Comparison of ENCODE assay signal across 19 cellular contexts in the genomic region with DNA sequence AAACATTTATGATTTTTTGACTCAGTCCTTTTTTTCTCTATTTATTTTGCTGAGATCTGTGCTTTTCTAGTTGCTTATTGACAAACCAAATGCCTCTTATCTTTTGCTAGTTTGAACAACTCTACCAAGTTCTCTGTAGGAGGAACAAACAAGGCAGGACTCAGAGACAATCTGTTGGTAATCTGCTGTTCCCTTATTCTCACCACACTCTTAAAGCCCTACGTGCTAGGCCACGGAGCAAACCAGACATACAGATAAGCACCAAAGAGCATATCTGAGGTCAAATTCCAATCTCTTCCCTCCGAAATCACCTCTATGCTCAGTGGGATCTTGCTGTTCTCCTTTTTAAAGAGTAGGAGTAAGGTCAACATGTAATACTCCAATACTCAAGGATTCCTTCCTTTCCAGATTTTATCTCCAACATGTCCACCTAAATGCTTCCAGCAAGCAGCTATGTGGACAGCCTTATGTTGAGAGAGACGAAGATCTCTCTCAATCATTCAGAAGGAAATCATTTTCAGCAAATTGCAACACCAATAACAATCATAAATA. TPM values are rescaled to one million over a fixed set of nuclear protein-coding genes. Genes with fewer than 3 reads are reported as not detected.
DNase-seq lines count a peak whose midpoint lies in the region; ATAC-seq and TF ChIP-seq lines count a peak whose summit lies in the region.
"Had no signal": no experiment of that assay in that cellular context is flagged by ENCODE, and none has a peak within 500 bp of the region (broad histone marks: within the 10 kb centered on the region; RNA-seq: fewer than 3 reads in every experiment).

No MANE protein-coding gene starts in this region.

- H3K4me3 ChIP-seq in brain microvascular endothelial cell (ENCODE audit: low read depth, low read length) = peak overlapping the region; percentile 27
- H3K4me3 ChIP-seq in skeletal muscle cell (ENCODE audit: low read depth, low read length) = peak overlapping the region; percentile 8
- H3K4me3 ChIP-seq in naive thymus-derived CD4-positive, alpha-beta T cell (ENCODE audit: low read length) = no peak overlapping the region
- H3K4me3 ChIP-seq in vagina = no peak overlapping the region
- H3K4me3 ChIP-seq: heart left ventricle had no signal

- peak; percentile 65 for ATAC-seq in left lobe of liver
- ATAC-seq in naive thymus-derived CD4-positive, alpha-beta T cell = no peak

- H3K36me3 ChIP-seq in brain microvascular endothelial cell (replicated peaks) = peaks cover 94% of the 10 kb centered on the region
- H3K36me3 ChIP-seq in naive thymus-derived CD4-positive, alpha-beta T cell (ENCODE audit: control insufficient read depth in 2 of 3, insufficient read depth in 3 of 3, low read length in 3 of 3) = no peaks in the 10 kb centered on the region
- H3K36me3 ChIP-seq in vagina = peaks cover 0 to 33% of the 10 kb centered on the region in 2 donors

- CTCF ChIA-PET in naive thymus-derived CD4-positive, alpha-beta T cell (lab: Charles Lee) = interaction anchor here (0.6 kb wide), 1 partner anchor 496 kb away, joined by 4 read pairs; no protein-coding TSS in a partner anchor
- CTCF ChIA-PET in activated CD4-positive, alpha-beta memory T cell treated with anti-CD3 and anti-CD28 coated beads for 36 hours (lab: Charles Lee) = no interaction called here

- H3K9me3 ChIP-seq in naive thymus-derived CD4-positive, alpha-beta T cell (ENCODE audit: control insufficient read depth in 2 of 3, low read length in 3 of 3) = no peaks in the 10 kb centered on the region
- H3K9me3 ChIP-seq in vagina = no peaks in the 10 kb centered on the region
- H3K9me3 ChIP-seq: heart left ventricle had no signal

- TF ChIP-seq CTCF in HFFc6 (IDR thresholded peaks at IDR 0.05) = no peak
- TF ChIP-seq CTCF in brain microvascular endothelial cell (IDR thresholded peaks at IDR 0.05; ENCODE audit: low read depth, low read length, missing control alignments) = no peak
- no peak for TF ChIP-seq CTCF in vagina (IDR thresholded peaks at IDR 0.05)

- intact Hi-C loops in naive thymus-derived CD4-positive, alpha-beta T cell (cut with micrococcal nuclease) = no loop called here
- intact Hi-C loops in vagina (cut with DNase I) = no loop called here
- intact Hi-C loops in activated CD4-positive, alpha-beta memory T cell treated with anti-CD3 and anti-CD28 coated beads for 36 hours (cut with micrococcal nuclease) = no loop called here

- POLR2A ChIA-PET in naive thymus-derived CD4-positive, alpha-beta T cell (lab: Charles Lee) = no interaction called here
- POLR2A ChIA-PET in activated CD4-positive, alpha-beta memory T cell treated with anti-CD3 and anti-CD28 coated beads for 36 hours (lab: Charles Lee) = no interaction called here

- H3K27ac Mint-ChIP-seq in HFFc6 = peak overlapping the region; percentile 71
- no peak overlapping the region for H3K27ac Mint-ChIP-seq in naive thymus-derived CD4-positive, alpha-beta T cell
- no peak overlapping the region for H3K27ac Mint-ChIP-seq in activated CD4-positive, alpha-beta memory T cell treated with anti-CD3 and anti-CD28 coated beads for 36 hours
- H3K27ac Mint-ChIP-seq: memory B cell had no signal

- no peaks in the 10 kb centered on the region for H3K27me3 ChIP-seq in brain microvascular endothelial cell (replicated peaks)
- no peaks in the 10 kb centered on the region for H3K27me3 ChIP-seq in naive thymus-derived CD4-positive, alpha-beta T cell (ENCODE audit: control insufficient read depth in 2 of 2, insufficient read depth in 2 of 2, low read length in 2 of 2)
- H3K27me3 ChIP-seq in vagina = no peaks in the 10 kb centered on the region
- H3K27me3 ChIP-seq: heart left ventricle had no signal

- H3K9me3 Mint-ChIP-seq in HFFc6 = no peaks in the 10 kb centered on the region; the same call in 1 of the 2 replicates
- peaks cover 0 to 4% (median 0%) of the 10 kb centered on the region in 11 donors for H3K9me3 Mint-ChIP-seq in naive thymus-derived CD4-positive, alpha-beta T cell
- no peaks in the 10 kb centered on the region for H3K9me3 Mint-ChIP-seq in activated CD4-positive, alpha-beta memory T cell treated with anti-CD3 and anti-CD28 coated beads for 36 hours
- H3K9me3 Mint-ChIP-seq: memory B cell, neural crest cell had no signal

- no peak for TF ChIP-seq POLR2A in vagina (IDR thresholded peaks at IDR 0.05)

- H3K27me3 Mint-ChIP-seq in HFFc6 (ENCODE audit: insufficient read depth) = peaks cover 11% of the 10 kb centered on the region
- peaks cover 16 to 52% (median 37%) of the 10 kb centered on the region in 5 donors for H3K27me3 Mint-ChIP-seq in naive thymus-derived CD4-positive, alpha-beta T cell
- H3K27me3 Mint-ChIP-seq in activated CD4-positive, alpha-beta memory T cell treated with anti-CD3 and anti-CD28 coated beads for 36 hours = peaks cover 25% of the 10 kb centered on the region

- H3K36me3 Mint-ChIP-seq in HFFc6 (ENCODE audit: low read depth) = peaks cover 80% of the 10 kb centered on the region
- peaks cover 0 to 4% (median 0%) of the 10 kb centered on the region in 5 donors for H3K36me3 Mint-ChIP-seq in naive thymus-derived CD4-positive, alpha-beta T cell
- H3K36me3 Mint-ChIP-seq in activated CD4-positive, alpha-beta memory T cell treated with anti-CD3 and anti-CD28 coated beads for 36 hours = no peaks in the 10 kb centered on the region
- H3K36me3 Mint-ChIP-seq: memory B cell had no signal

- DNase-seq in HFFc6 (no peak), brain microvascular endothelial cell (peak; percentile 47), left lobe of liver (ENCODE audit: low spot score) (no peak), skeletal muscle cell (ENCODE audit: low read depth) (no peak), NCI-H2107 (lab: John Stamatoyannopoulos, UW) (no peak), vagina (ENCODE audit: extremely low spot score in 2 of 2) (no peak)
- DNase-seq in naive thymus-derived CD4-positive, alpha-beta T cell = no peak
- DNase-seq in activated CD4-positive, alpha-beta memory T cell treated with anti-CD3 and anti-CD28 coated beads for 36 hours = no peak
- DNase-seq: activated CD4-positive, alpha-beta T cell treated with anti-CD3 and anti-CD28 coated beads, Interleukin-2, amount 50 U/mL, for 48 hours; activated naive CD4-positive, alpha-beta T cell treated with Interleukin-2 at 50 U/mL for 16 hours; erythroblast; GOT3; heart left ventricle; MV-4-11; NCI-H187 treated with DMSO at 0.1 percent for 48 hours; NCI-H510A; stimulated activated naive CD4-positive, alpha-beta T cell treated with Interleukin-2 at 50 U/mL for 16 hours had no signal

- peak overlapping the region; percentile 8 for H3K27ac ChIP-seq in brain microvascular endothelial cell
- no peak overlapping the region for H3K27ac ChIP-seq in naive thymus-derived CD4-positive, alpha-beta T cell (ENCODE audit: low read depth, low read length)
- H3K27ac ChIP-seq in vagina = no peak overlapping the region

- peaks cover 92% of the 10 kb centered on the region for H3K4me1 Mint-ChIP-seq in HFFc6 (ENCODE audit: low read depth)
- peaks cover 0 to 5% (median 0%) of the 10 kb centered on the region in 7 donors for H3K4me1 Mint-ChIP-seq in naive thymus-derived CD4-positive, alpha-beta T cell
- H3K4me1 Mint-ChIP-seq in activated CD4-positive, alpha-beta memory T cell treated with anti-CD3 and anti-CD28 coated beads for 36 hours (ENCODE audit: low read depth) = no peaks in the 10 kb centered on the region
- H3K4me1 Mint-ChIP-seq: memory B cell, neural crest cell had no signal

- in situ Hi-C loops in brain microvascular endothelial cell (cut with HindIII; ENCODE audit: low pct_ligation_motif_present, low sequenced_read_pairs) = no loop called here

- peak overlapping the region; percentile 18; the same call in 1 of the 2 replicates for H3K4me3 Mint-ChIP-seq in HFFc6
- no peak overlapping the region for H3K4me3 Mint-ChIP-seq in naive thymus-derived CD4-positive, alpha-beta T cell
- H3K4me3 Mint-ChIP-seq in activated CD4-positive, alpha-beta memory T cell treated with anti-CD3 and anti-CD28 coated beads for 36 hours = no peak overlapping the region
- H3K4me3 Mint-ChIP-seq: memory B cell, neural crest cell had no signal

- no peaks in the 10 kb centered on the region for H3K4me1 ChIP-seq in naive thymus-derived CD4-positive, alpha-beta T cell (ENCODE audit: control insufficient read depth in 2 of 2, insufficient read depth in 2 of 2, low read length in 2 of 2)
- H3K4me1 ChIP-seq in vagina = no peaks in the 10 kb centered on the region

RNA-seq across cellular contexts. Expression of gene FN1, which starts 18.4 kb away (rescaled TPM):
- 1,000 to 10,000 TPM; 2,848 to 5,249 (median 2,869) TPM for total RNA-seq in HFFc6 (2021; fragmentation: NEBNext Ultra II Directional; extraction: Animal tissue kit (Norgen Biotek cat#: 25700))
- 1,295 TPM for total RNA-seq in left lobe of liver
- 1 to 10 TPM in 2 of 5 experiments, under 1 TPM in 3; 0.13 to 2.2 (median 0.81) TPM for total RNA-seq in naive thymus-derived CD4-positive, alpha-beta T cell
- under 1 TPM; 0.48 to 0.52 TPM for polyA plus RNA-seq in naive thymus-derived CD4-positive, alpha-beta T cell
- total RNA-seq in vagina = 292 TPM
- total RNA-seq in activated CD4-positive, alpha-beta memory T cell treated with anti-CD3 and anti-CD28 coated beads for 36 hours = under 1 TPM; 0.50 to 0.53 TPM

Comparison
In these comparisons a context has a peak if more than half of its experiments do, and no peak if none do; other contexts are left out.
1. H3K4me3 ChIP-seq: peak in brain microvascular endothelial cell (single experiment) and skeletal muscle cell (single experiment); none in naive thymus-derived CD4-positive, alpha-beta T cell (single experiment) and vagina (0 of 2).
2. RNA of gene FN1, which starts 18.4 kb away (total RNA-seq): 2,848 to 5,249 TPM in HFFc6, 1,295 TPM in left lobe of liver (single experiment) and 292 TPM in vagina (single experiment); 0.13 to 2.2 TPM in naive thymus-derived CD4-positive, alpha-beta T cell and 0.50 to 0.53 TPM in activated CD4-positive, alpha-beta memory T cell treated with anti-CD3 and anti-CD28 coated beads for 36 hours; every median in the first group is over 10 times any median in the second.